ENCODE assay signal across 7 cellular contexts in the genomic region with DNA sequence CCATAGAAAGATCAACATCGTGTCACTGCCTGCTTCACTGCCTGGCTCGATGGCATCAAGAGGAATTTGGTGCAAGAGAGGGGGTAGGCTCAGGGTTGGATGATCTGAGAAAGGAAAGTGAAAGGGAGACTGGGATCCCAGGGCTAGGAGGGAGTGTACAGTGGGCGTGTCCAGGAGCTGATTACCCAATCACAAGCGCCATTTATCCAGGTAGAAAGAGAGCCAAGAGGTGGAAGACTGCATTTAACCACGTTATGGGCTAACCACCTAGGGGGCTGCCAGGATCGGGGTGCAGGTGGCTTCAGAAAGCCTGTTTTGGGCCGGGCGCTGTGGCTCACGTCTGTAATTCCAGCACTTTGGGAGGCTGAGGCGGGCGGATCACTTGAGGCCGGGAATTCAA. TPM values are rescaled to one million over a fixed set of nuclear protein-coding genes. Genes with fewer than 3 reads are reported as not detected.
DNase-seq lines count a peak whose midpoint lies in the region; ATAC-seq and TF ChIP-seq lines count a peak whose summit lies in the region.

No MANE protein-coding gene starts in this region.

- H3K27ac ChIP-seq in HCT116 (ENCODE audit: low read depth, low read length) (no peak overlapping the region), heart right ventricle (peak overlapping the region in 6 of 10 donors; percentile 16 to 92 (median 83)), spleen (peak overlapping the region in 1 of 8 donors; percentile 26)

- POLR2A ChIA-PET in HCT116 (lab: Charles Lee): interaction anchor here (1.2 kb wide), 1 partner anchor 20 kb away, joined by 3 read pairs; no protein-coding TSS in a partner anchor

- ATAC-seq in HCT116 (peak; percentile 35; the same call in 1 of the 2 replicates), heart right ventricle (peak in 1 of 8 donors; percentile 14), HG03354 (IDR thresholded peaks at IDR 0.05; ENCODE audit: poor library complexity, severe bottlenecking, unreplicated experiment) (no peak), sciatic nerve (no peak)

- no peaks in the 10 kb centered on the region for H3K36me3 ChIP-seq in HCT116 (ENCODE audit: control insufficient read depth in 1 of 2, insufficient read depth in 2 of 2, low read length in 2 of 2)
- peaks cover 0 to 24% (median 0%) of the 10 kb centered on the region in 9 donors for H3K36me3 ChIP-seq in heart right ventricle
- H3K36me3 ChIP-seq in spleen: no peaks in the 10 kb centered on the region

- intact Hi-C loops in HCT116 (cut with micrococcal nuclease) (loop anchor here (1.0 kb wide), 1 partner anchor 108 kb away; no protein-coding TSS in a partner anchor), heart right ventricle (cut with DNase I) (loop anchor here in 6 of 10 donors (2.0 to 10.0 kb wide), 3 partner anchors 106 to 109 kb away; no protein-coding TSS in a partner anchor), spleen (cut with DNase I; ENCODE audit: low total_unique reads) (no loop called here), sciatic nerve (cut with DNase I) (no loop called here)

- BruUV-seq in HCT116 (replicated peaks; lab: Mats Ljungman, UMichigan): no TSS peak

- H3K4me3 ChIP-seq in HCT116 (replicated peaks in 1 of 2; ENCODE audit: low read depth in 1 of 2, low read length in 2 of 2) (no peak overlapping the region), heart right ventricle (no peak overlapping the region), spleen (no peak overlapping the region)

- CTCF ChIA-PET in HCT116 (lab: Charles Lee): interaction anchor here (0.8 to 2.7 kb wide), 13 partner anchors 8 to 478 kb away, joined by 3 to 19 read pairs (median 5); no protein-coding TSS in a partner anchor

- no peak overlapping the region for H2AFZ ChIP-seq in HCT116 (ENCODE audit: low read depth, low read length, poor library complexity, severe bottlenecking)

- no peaks in the 10 kb centered on the region for H3K9me2 ChIP-seq in HCT116 (ENCODE audit: insufficient read depth)

- no peak overlapping the region for H3K9ac ChIP-seq in HCT116 (ENCODE audit: low read length)

- TF ChIP-seq CTCF in HCT116 (IDR thresholded peaks at IDR 0.05 in 2 of 3, conservative IDR thresholded peaks at IDR 0.05 in 1 of 3; ENCODE audit: borderline replicate concordance in 1 of 3, insufficient read depth in 1 of 3, low read depth in 2 of 3, low read length in 2 of 3): no peak
- TF ChIP-seq CTCF in heart right ventricle (IDR thresholded peaks at IDR 0.05): no peak
- TF ChIP-seq CTCF in spleen (IDR thresholded peaks at IDR 0.05 in 8 of 11, conservative IDR thresholded peaks at IDR 0.05 in 3 of 11): no peak

- no peak for TF ChIP-seq RAD21 in HCT116 (IDR thresholded peaks at IDR 0.05; ENCODE audit: low read depth)

- no peaks in the 10 kb centered on the region for H4K20me1 ChIP-seq in HCT116 (ENCODE audit: insufficient read depth)

- 78 to 81% methylated on average over 12 of the region's 12 CpGs for WGBS in heart right ventricle, 2 donors
- WGBS in spleen, 5 donors: 80 to 89% (median 87%) methylated on average over 10 to 12 of the region's 12 CpGs

- H3K4me1 ChIP-seq in HCT116 (ENCODE audit: control insufficient read depth in 1 of 2, insufficient read depth in 2 of 2, low read length in 2 of 2): peaks cover 56 to 62% of the 10 kb centered on the region in 2 experiments
- H3K4me1 ChIP-seq in heart right ventricle: peaks cover 4 to 97% (median 51%) of the 10 kb centered on the region in 9 donors
- peaks cover 0 to 36% (median 3%) of the 10 kb centered on the region in 6 donors for H3K4me1 ChIP-seq in spleen

- TF ChIP-seq POLR2A in HCT116 (IDR thresholded peaks at IDR 0.05; ENCODE audit: borderline replicate concordance, extremely low read depth, insufficient read depth, insufficient read length) (no peak), spleen (IDR thresholded peaks at IDR 0.05) (no peak)

- RAD21 ChIA-PET in HCT116 (lab: Charles Lee; ENCODE audit: low non-redundant PET in 1 of 2, low total read pairs in 2 of 2, uncharacterized antibody in 2 of 2, unreplicated experiment in 2 of 2): interaction anchor here in 1 of 2 experiments (1.5 kb wide), 1 partner anchor 108 kb away, joined by 3 read pairs; no protein-coding TSS in a partner anchor

- DNase-seq in HCT116 (ENCODE audit: low read depth, low spot score) (no peak), RPMI7951 (ENCODE audit: low read depth) (peak; percentile 69), heart right ventricle (no peak), spleen (peak; percentile 32), NCI-H774 (lab: John Stamatoyannopoulos, UW) (no peak), sciatic nerve (ENCODE audit: low spot score) (no peak)

- H3K4me2 ChIP-seq in HCT116 (ENCODE audit: low read length): peak overlapping the region; percentile 52

- H3K27me3 ChIP-seq in HCT116 (ENCODE audit: insufficient read depth, low read length) (no peaks in the 10 kb centered on the region), heart right ventricle (no peaks in the 10 kb centered on the region), spleen (replicated peaks in 1 of 7) (no peaks in the 10 kb centered on the region)

- H3K9me3 ChIP-seq in HCT116 (ENCODE audit: control insufficient read depth in 1 of 2, insufficient read depth in 1 of 2, low read depth in 1 of 2, low read length in 2 of 2): no peaks in the 10 kb centered on the region
- no peaks in the 10 kb centered on the region for H3K9me3 ChIP-seq in heart right ventricle
- H3K9me3 ChIP-seq in spleen: no peaks in the 10 kb centered on the region

- H3K79me2 ChIP-seq in HCT116 (ENCODE audit: insufficient read depth, low read length): peaks cover 46% of the 10 kb centered on the region

TF ChIP-seq in HCT116, 20 proteins besides CTCF, POLR2A, EP300 and RAD21:
- TF ChIP-seq ZNF274 (IDR thresholded peaks at IDR 0.05; ENCODE audit: low read depth, low read length) (no peak), CEBPB (IDR thresholded peaks at IDR 0.05; ENCODE audit: low read depth) (no peak), SRF (IDR thresholded peaks at IDR 0.05; ENCODE audit: low read depth) (no peak), EGR1 (IDR thresholded peaks at IDR 0.05; ENCODE audit: low read depth) (no peak), TCF7L2 (IDR thresholded peaks at IDR 0.05; ENCODE audit: borderline replicate concordance, extremely low read depth, insufficient read depth, insufficient read length) (no peak), JUND (IDR thresholded peaks at IDR 0.05) (no peak), YY1 (IDR thresholded peaks at IDR 0.05; ENCODE audit: extremely low read depth, insufficient replicate concordance, low read depth, low read length) (no peak), EZH2 (IDR thresholded peaks at IDR 0.05) (no peak), CBX3 (IDR thresholded peaks at IDR 0.05; ENCODE audit: low read depth) (no peak), SP1 (IDR thresholded peaks at IDR 0.05; ENCODE audit: low read depth) (no peak)

RNA-seq across cellular contexts. Expression of a gene that starts 10.3 kb away (rescaled TPM):
- total RNA-seq in HCT116 (2021; ENCODE audit: unreplicated experiment) (37.5 TPM), heart right ventricle (100 to 1,000 TPM in 1 of 10 donors, 10 to 100 TPM in 9; 43.7 to 162 (median 71.0) TPM), spleen (10 to 100 TPM; 12.8 to 27.5 (median 18.7) TPM), sciatic nerve (54.9 TPM)
- 27.1 and 29.8 TPM in 2 replicates for polyA plus RNA-seq in HCT116 (2012)
- total RNA-seq in RPMI7951 (2014; rRNA removed; shearing (Covaris generic)): 48.2 and 49.0 TPM in 2 replicates
- polyA plus RNA-seq in heart right ventricle (10 to 100 TPM; 34.4 to 41.3 TPM), spleen (1 to 10 TPM; 1.9 to 5.0 (median 2.9) TPM)

Comparison
In these comparisons a context has a peak if more than half of its experiments do, and no peak if none do; other contexts are left out.
1. DNase-seq: peak in RPMI7951 (single experiment) and spleen (single experiment); none in HCT116 (single experiment), heart right ventricle (0 of 2), NCI-H774 (single experiment) and sciatic nerve (single experiment).
2. intact Hi-C loops: an anchor here in HCT116 (1.0 kb wide) and heart right ventricle (2.0 to 10.0 kb wide); none called in spleen and sciatic nerve.